Comparison of ENCODE assay signal across 7 cellular contexts in genomic region chr6:147694556-147694955, GRCh38.
DNase-seq lines count a peak whose midpoint lies in the region; ATAC-seq and TF ChIP-seq lines count a peak whose summit lies in the region.
"Not testable (repeated sequence)": the region's sequence is repeated elsewhere in the genome, so short reads cannot be mapped to it uniquely, and the experiment has no call there.

No MANE protein-coding gene starts in this region.

- intact Hi-C loops in HCT116 (cut with micrococcal nuclease) = not testable (repeated sequence)

- not testable (repeated sequence) for TF ChIP-seq POLR2A in HCT116 (IDR thresholded peaks at IDR 0.05; ENCODE audit: borderline replicate concordance, extremely low read depth, insufficient read depth, insufficient read length)

- POLR2A ChIA-PET in HCT116 (lab: Charles Lee) = not testable (repeated sequence)

- not testable (repeated sequence) for H3K36me3 ChIP-seq in HCT116 (ENCODE audit: control insufficient read depth in 1 of 2, insufficient read depth in 2 of 2, low read length in 2 of 2); brain microvascular endothelial cell (replicated peaks)

- TF ChIP-seq CTCF in HCT116 (IDR thresholded peaks at IDR 0.05 in 2 of 3, conservative IDR thresholded peaks at IDR 0.05 in 1 of 3; ENCODE audit: borderline replicate concordance in 1 of 3, insufficient read depth in 1 of 3, low read depth in 2 of 3, low read length in 2 of 3); brain microvascular endothelial cell (IDR thresholded peaks at IDR 0.05; ENCODE audit: low read depth, low read length, missing control alignments); choroid plexus epithelial cell (conservative IDR thresholded peaks at IDR 0.05; ENCODE audit: low read depth, low read length); fibroblast of pulmonary artery (IDR thresholded peaks at IDR 0.05; ENCODE audit: low read length, missing control alignments): not testable (repeated sequence)

- H3K4me3 ChIP-seq in HCT116 (replicated peaks in 1 of 2; ENCODE audit: low read depth in 1 of 2, low read length in 2 of 2); brain microvascular endothelial cell (ENCODE audit: low read depth, low read length); choroid plexus epithelial cell (ENCODE audit: low read depth, low read length); fibroblast of pulmonary artery (replicated peaks; ENCODE audit: low read depth, low read length): not testable (repeated sequence)

- not testable (repeated sequence) for TF ChIP-seq RAD21 in HCT116 (IDR thresholded peaks at IDR 0.05; ENCODE audit: low read depth)

- not testable (repeated sequence) for H3K9ac ChIP-seq in HCT116 (ENCODE audit: low read length)

- H3K4me1 ChIP-seq in HCT116 (ENCODE audit: control insufficient read depth in 1 of 2, insufficient read depth in 2 of 2, low read length in 2 of 2) = peaks cover 0 to 11% of the 10 kb centered on the region in 2 experiments; a peak in 2 of 4 replicates

- H3K79me2 ChIP-seq in HCT116 (ENCODE audit: insufficient read depth, low read length) = not testable (repeated sequence)

- not testable (repeated sequence) for H3K27ac ChIP-seq in HCT116 (ENCODE audit: low read depth, low read length); brain microvascular endothelial cell

- DNase-seq in EH (ENCODE audit: low read depth) (peak; percentile 38), ELR (ENCODE audit: low read depth) (peak; percentile 43), NCI-H226 (peak; percentile 58), brain microvascular endothelial cell (peak; percentile 6), choroid plexus epithelial cell (ENCODE audit: low read depth) (peak; percentile 10), fibroblast of pulmonary artery (ENCODE audit: low read depth) (peak; percentile 22)
- DNase-seq in HCT116 (ENCODE audit: low read depth, low spot score) = not testable (repeated sequence)

- not testable (repeated sequence) for H3K9me2 ChIP-seq in HCT116 (ENCODE audit: insufficient read depth)

- in situ Hi-C loops in brain microvascular endothelial cell (cut with HindIII; ENCODE audit: low pct_ligation_motif_present, low sequenced_read_pairs) = not testable (repeated sequence)

- ATAC-seq in HCT116 = not testable (repeated sequence)

- H3K4me2 ChIP-seq in HCT116 (ENCODE audit: low read length) = not testable (repeated sequence)

- RAD21 ChIA-PET in HCT116 (lab: Charles Lee; ENCODE audit: low non-redundant PET in 1 of 2, low total read pairs in 2 of 2, uncharacterized antibody in 2 of 2, unreplicated experiment in 2 of 2) = not testable (repeated sequence)

- H4K20me1 ChIP-seq in HCT116 (ENCODE audit: insufficient read depth) = not testable (repeated sequence)

- BruUV-seq in HCT116 (replicated peaks; lab: Mats Ljungman, UMichigan) = not testable (repeated sequence)

- not testable (repeated sequence) for H3K27me3 ChIP-seq in HCT116 (ENCODE audit: insufficient read depth, low read length); brain microvascular endothelial cell (replicated peaks)

- CTCF ChIA-PET in HCT116 (lab: Charles Lee) = not testable (repeated sequence)

- H2AFZ ChIP-seq in HCT116 (ENCODE audit: low read depth, low read length, poor library complexity, severe bottlenecking) = not testable (repeated sequence)

- not testable (repeated sequence) for H3K9me3 ChIP-seq in HCT116 (ENCODE audit: control insufficient read depth in 1 of 2, insufficient read depth in 1 of 2, low read depth in 1 of 2, low read length in 2 of 2)

TF ChIP-seq in HCT116, 20 proteins besides CTCF, POLR2A, EP300 and RAD21:
- TF ChIP-seq CEBPB (IDR thresholded peaks at IDR 0.05; ENCODE audit: low read depth) = peak; percentile 61
TF ChIP-seq in HCT116: peak in this region for 1; not testable (repeated sequence) for 19.
